Comparison of ENCODE assay signal across 20 cellular contexts in the genomic region with DNA sequence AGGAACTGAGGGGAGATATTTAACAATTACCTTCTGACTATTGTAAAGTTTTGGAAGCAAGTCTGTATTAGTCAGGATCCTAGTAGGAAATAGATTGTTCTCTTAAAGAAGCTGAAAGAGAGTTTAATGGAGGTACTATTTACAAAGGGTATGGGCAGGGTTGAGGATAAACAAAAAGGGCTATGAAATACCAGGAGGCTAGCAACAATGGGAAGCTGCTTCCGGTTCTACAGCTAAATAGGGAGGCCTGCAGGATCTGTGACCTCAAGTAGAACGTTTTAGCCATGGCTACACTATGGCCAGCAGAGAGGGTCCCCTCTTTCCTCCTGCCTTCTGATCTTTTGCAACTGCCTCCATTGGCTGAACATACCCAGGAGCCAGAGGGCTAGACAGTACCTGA.
"Had no signal": no experiment of that assay in that cellular context is flagged by ENCODE, and none has a peak within 500 bp of the region (broad histone marks: within the 10 kb centered on the region; RNA-seq: fewer than 3 reads in every experiment).

No MANE protein-coding gene starts in this region.

- H3K36me3 ChIP-seq: gastrocnemius medialis, left lung, prostate gland, right atrium auricular region, sigmoid colon, suprapubic skin, transverse colon, vagina had no signal

- H3K4me3 ChIP-seq: gastrocnemius medialis, left lung, prostate gland, right atrium auricular region, sigmoid colon, suprapubic skin, transverse colon, vagina had no signal

- H3K27ac Mint-ChIP-seq: effector memory CD8-positive, alpha-beta T cell; naive thymus-derived CD8-positive, alpha-beta T cell; nephron progenitor cell; stimulated activated naive B cell treated with anti-CD40 and anti-IgM and Interleukin-4, amounts not matched to agents 10 μg/mL and 1 μg/mL and 100 μg/mL, for 72 hours; stimulated activated naive CD8-positive, alpha-beta T cell treated with anti-CD3 and anti-CD28 coated beads, Interleukin-15, Interleukin-2, amounts not matched to agents 100 ng/mL and 50 ng/mL, for 24 hours had no signal

- H3K4me1 ChIP-seq: gastrocnemius medialis, left lung, prostate gland, right atrium auricular region, sigmoid colon, suprapubic skin, transverse colon, vagina had no signal

- H3K4me1 Mint-ChIP-seq: naive thymus-derived CD8-positive, alpha-beta T cell; nephron progenitor cell; stimulated activated naive B cell treated with anti-CD40 and anti-IgM and Interleukin-4, amounts not matched to agents 10 μg/mL and 1 μg/mL and 100 μg/mL, for 72 hours had no signal

- DNase-seq: cerebellar nuclear complex; cortex of kidney; effector memory CD8-positive, alpha-beta T cell; gastrocnemius medialis; head of caudate nucleus; kidney; left lung; mesenchymal stem cell; midbrain; naive thymus-derived CD8-positive, alpha-beta T cell; nephron progenitor cell; nucleus accumbens; sigmoid colon; stimulated activated naive B cell treated with anti-CD40 and anti-IgM and Interleukin-4, amounts not matched to agents 10 μg/mL and 1 μg/mL and 100 μg/mL, for 72 hours; transverse colon had no signal

- H3K27me3 ChIP-seq: gastrocnemius medialis, left lung, right atrium auricular region, sigmoid colon, suprapubic skin, transverse colon, vagina had no signal

- H3K36me3 Mint-ChIP-seq: naive thymus-derived CD8-positive, alpha-beta T cell; stimulated activated naive B cell treated with anti-CD40 and anti-IgM and Interleukin-4, amounts not matched to agents 10 μg/mL and 1 μg/mL and 100 μg/mL, for 72 hours had no signal

- H3K9me3 ChIP-seq: gastrocnemius medialis, left lung, prostate gland, right atrium auricular region, sigmoid colon, suprapubic skin, transverse colon, vagina had no signal

- H3K9me3 Mint-ChIP-seq: effector memory CD8-positive, alpha-beta T cell; naive thymus-derived CD8-positive, alpha-beta T cell; nephron progenitor cell; stimulated activated naive B cell treated with anti-CD40 and anti-IgM and Interleukin-4, amounts not matched to agents 10 μg/mL and 1 μg/mL and 100 μg/mL, for 72 hours; stimulated activated naive CD8-positive, alpha-beta T cell treated with anti-CD3 and anti-CD28 coated beads, Interleukin-15, Interleukin-2, amounts not matched to agents 100 ng/mL and 50 ng/mL, for 24 hours had no signal

- H3K4me3 Mint-ChIP-seq: effector memory CD8-positive, alpha-beta T cell; naive thymus-derived CD8-positive, alpha-beta T cell; nephron progenitor cell; stimulated activated naive B cell treated with anti-CD40 and anti-IgM and Interleukin-4, amounts not matched to agents 10 μg/mL and 1 μg/mL and 100 μg/mL, for 72 hours; stimulated activated naive CD8-positive, alpha-beta T cell treated with anti-CD3 and anti-CD28 coated beads, Interleukin-15, Interleukin-2, amounts not matched to agents 100 ng/mL and 50 ng/mL, for 24 hours had no signal

- H3K27ac ChIP-seq: gastrocnemius medialis, left lung, prostate gland, right atrium auricular region, sigmoid colon, suprapubic skin, transverse colon, vagina had no signal

- ATAC-seq: effector memory CD8-positive, alpha-beta T cell; gastrocnemius medialis; left lung; naive thymus-derived CD8-positive, alpha-beta T cell; stimulated activated naive B cell treated with anti-CD40 and anti-IgM and Interleukin-4, amounts not matched to agents 10 μg/mL and 1 μg/mL and 100 μg/mL, for 72 hours had no signal

- FAIRE-seq: kidney had no signal
